Comparison of ENCODE assay signal across 21 cellular contexts in genomic region chr11:122161191-122161590, GRCh38. TPM values are rescaled to one million over a fixed set of nuclear protein-coding genes. Genes with fewer than 3 reads are reported as not detected.
DNase-seq lines count a peak whose midpoint lies in the region; ATAC-seq and TF ChIP-seq lines count a peak whose summit lies in the region.
"Had no signal": no experiment of that assay in that cellular context is flagged by ENCODE, and none has a peak within 500 bp of the region (broad histone marks: within the 10 kb centered on the region; RNA-seq: fewer than 3 reads in every experiment).

No MANE protein-coding gene starts in this region.

- H3K23ac ChIP-seq in neuronal stem cell (ENCODE audit: low read depth, low read length, poor library complexity) = no peak overlapping the region

- no peak for TF ChIP-seq CTCF in uterus (IDR thresholded peaks at IDR 0.05)

- peak overlapping the region; percentile 0 for H3K4ac ChIP-seq in neuronal stem cell (ENCODE audit: low read length)

- no peak overlapping the region for H2BK15ac ChIP-seq in neuronal stem cell (ENCODE audit: low read length)

- H3K27me3 ChIP-seq in neuronal stem cell (ENCODE audit: control insufficient read depth in 3 of 3, insufficient read depth in 3 of 3, low read depth in 1 of 3, low read length in 3 of 3) (no peaks in the 10 kb centered on the region), uterus (no peaks in the 10 kb centered on the region)
- H3K27me3 ChIP-seq: testis had no signal

- H3K27me3 Mint-ChIP-seq in naive thymus-derived CD8-positive, alpha-beta T cell = peaks cover 2 to 28% (median 10%) of the 10 kb centered on the region in 5 donors

- H3K9ac ChIP-seq in neuronal stem cell (ENCODE audit: low read depth, low read length, poor library complexity) = no peak overlapping the region

- H3K4me3 Mint-ChIP-seq in naive thymus-derived CD8-positive, alpha-beta T cell = no peak overlapping the region
- H3K4me3 Mint-ChIP-seq: activated naive CD4-positive, alpha-beta T cell treated with anti-CD3 and anti-CD28 coated beads for 36 hours; activated T-cell treated with anti-CD3 and anti-CD28 coated beads, Interleukin-2, amount 50 U/mL, for 4 hours; H9; natural killer cell treated with Interleukin-12 subunit alpha and Interleukin-12 subunit beta and Interleukin-15 and Interleukin-18, amount 100 ng/mL, for 72 hours had no signal

- H3K4me1 ChIP-seq in neuronal stem cell (ENCODE audit: control insufficient read depth in 2 of 2, insufficient read depth in 1 of 2, low read depth in 1 of 2, low read length in 2 of 2) (peaks cover 7 to 8% of the 10 kb centered on the region in 2 donors), uterus (peaks cover 0 to 6% of the 10 kb centered on the region in 2 donors)

- H2BK12ac ChIP-seq in neuronal stem cell (ENCODE audit: low read length) = no peak overlapping the region

- H2BK120ac ChIP-seq in neuronal stem cell (ENCODE audit: low read depth, low read length) = no peak overlapping the region

- H3K4me3 ChIP-seq in neuronal stem cell (ENCODE audit: low read length in 2 of 2) (no peak overlapping the region), uterus (no peak overlapping the region)
- H3K4me3 ChIP-seq: testis had no signal

- H3K14ac ChIP-seq in neuronal stem cell (ENCODE audit: low read length) = no peak overlapping the region

- no peak overlapping the region for H4K8ac ChIP-seq in neuronal stem cell (ENCODE audit: low read depth, low read length)

- peaks cover 5 to 18% (median 15%) of the 10 kb centered on the region in 4 donors for H3K4me1 Mint-ChIP-seq in naive thymus-derived CD8-positive, alpha-beta T cell

- no peak for TF ChIP-seq POLR2A in uterus (IDR thresholded peaks at IDR 0.05)

- H3K4me2 ChIP-seq in neuronal stem cell (ENCODE audit: insufficient read depth, low read length, poor library complexity, severe bottlenecking) = no peak overlapping the region

- H3K9me3 ChIP-seq in neuronal stem cell (replicated peaks in 1 of 2; ENCODE audit: control insufficient read depth in 2 of 2, insufficient read depth in 1 of 2, low read depth in 1 of 2, low read length in 2 of 2) (no peaks in the 10 kb centered on the region), uterus (no peaks in the 10 kb centered on the region)
- H3K9me3 ChIP-seq: testis had no signal

- no peaks in the 10 kb centered on the region for H3K36me3 Mint-ChIP-seq in naive thymus-derived CD8-positive, alpha-beta T cell
- H3K36me3 Mint-ChIP-seq: natural killer cell treated with Interleukin-12 subunit alpha and Interleukin-12 subunit beta and Interleukin-15 and Interleukin-18, amount 100 ng/mL, for 72 hours had no signal

- POLR2A ChIA-PET in naive thymus-derived CD8-positive, alpha-beta T cell (lab: Charles Lee) = no interaction called here

- H3K36me3 ChIP-seq in neuronal stem cell (replicated peaks in 1 of 2; ENCODE audit: control insufficient read depth in 2 of 2, insufficient read depth in 2 of 2, low read length in 2 of 2) = no peaks in the 10 kb centered on the region
- H3K36me3 ChIP-seq in uterus = no peaks in the 10 kb centered on the region

- WGBS in neuronal stem cell (ENCODE audit: extremely low coverage in 2 of 2, insufficient read length in 2 of 2, insufficient replicate concordance in 1 of 2), 2 donors = no CpG with 5 or more reads among the region's 1 CpG

- H3K9me3 Mint-ChIP-seq in naive thymus-derived CD8-positive, alpha-beta T cell = no peaks in the 10 kb centered on the region
- H3K9me3 Mint-ChIP-seq: activated naive CD4-positive, alpha-beta T cell treated with anti-CD3 and anti-CD28 coated beads for 36 hours; activated T-cell treated with anti-CD3 and anti-CD28 coated beads, Interleukin-2, amount 50 U/mL, for 4 hours; H9; natural killer cell treated with Interleukin-12 subunit alpha and Interleukin-12 subunit beta and Interleukin-15 and Interleukin-18, amount 100 ng/mL, for 72 hours had no signal

- H3K79me1 ChIP-seq in neuronal stem cell (ENCODE audit: low read depth, low read length) = no peaks in the 10 kb centered on the region

- H3K27ac ChIP-seq in caudate nucleus (ENCODE audit: low read depth, low read length) (peak overlapping the region; percentile 27), neuronal stem cell (replicated peaks; ENCODE audit: low read length) (no peak overlapping the region), uterus (peak overlapping the region; percentile 87 to 93)

- DNase-seq in RPMI7951 (ENCODE audit: low read depth) (peak; percentile 37), caudate nucleus (lab: John Stamatoyannopoulos, UW) (no peak), neuronal stem cell (ENCODE audit: low spot score) (no peak), uterus (no peak), COLO668 (lab: John Stamatoyannopoulos, UW; ENCODE audit: unreplicated experiment) (no peak), amygdala (lab: John Stamatoyannopoulos, UW) (no peak)
- DNase-seq in naive thymus-derived CD8-positive, alpha-beta T cell = no peak
- DNase-seq: activated CD4-positive, CD25-positive, alpha-beta regulatory T cell treated with anti-CD3 and anti-CD28 coated beads, Interleukin-2, amount 50 U/mL, for 72 hours; activated CD8-positive, alpha-beta memory T cell treated with anti-CD3 and anti-CD28 coated beads for 24 hours; activated naive CD4-positive, alpha-beta T cell treated with anti-CD3 and anti-CD28 coated beads for 36 hours; activated T-cell treated with anti-CD3 and anti-CD28 coated beads, Interleukin-2, amount 50 U/mL, for 4 hours; AML-193; aorta; H9; head of caudate nucleus; KBM-7; NCI-H1694 treated with DMSO at 0.1 percent for 48 hours; SHP77 treated with DMSO at 0.1 percent for 48 hours; testis had no signal

- intact Hi-C loops in uterus (cut with DNase I; ENCODE audit: low total_unique reads) = no loop called here

- H2AFZ ChIP-seq in neuronal stem cell (ENCODE audit: low read length) = no peak overlapping the region

- H4K91ac ChIP-seq in neuronal stem cell (ENCODE audit: low read depth, low read length, poor library complexity) = no peak overlapping the region

- H2BK5ac ChIP-seq in neuronal stem cell (ENCODE audit: low read length) = peak overlapping the region; percentile 4

- H2AK5ac ChIP-seq in neuronal stem cell (ENCODE audit: low read depth, low read length) = no peak overlapping the region

- H3K27ac Mint-ChIP-seq in naive thymus-derived CD8-positive, alpha-beta T cell = no peak overlapping the region
- H3K27ac Mint-ChIP-seq: activated naive CD4-positive, alpha-beta T cell treated with anti-CD3 and anti-CD28 coated beads for 36 hours; H9; natural killer cell treated with Interleukin-12 subunit alpha and Interleukin-12 subunit beta and Interleukin-15 and Interleukin-18, amount 100 ng/mL, for 72 hours had no signal

- no peak overlapping the region for H3K18ac ChIP-seq in neuronal stem cell (ENCODE audit: low read length)

- ATAC-seq in naive thymus-derived CD8-positive, alpha-beta T cell = no peak
- ATAC-seq: activated T-cell treated with anti-CD3 and anti-CD28 coated beads, Interleukin-2, amount 50 U/mL, for 4 hours; natural killer cell treated with Interleukin-12 subunit alpha and Interleukin-12 subunit beta and Interleukin-15 and Interleukin-18, amount 100 ng/mL, for 72 hours; sciatic nerve had no signal

RNA-seq across cellular contexts. Expression of gene BLID, which starts 45.2 kb away (rescaled TPM):
- 1.9 and 3.4 TPM in 2 replicates for total RNA-seq in RPMI7951 (2014; rRNA removed; shearing (Covaris generic))
- polyA plus RNA-seq in neuronal stem cell (2013, experiment 1 of 2) = not detected
- not detected for polyA plus RNA-seq in neuronal stem cell (2013, experiment 2 of 2)
- total RNA-seq in uterus = 10 to 100 TPM in 1 of 4 donors, 1 to 10 TPM in 2, under 1 TPM in 1; 0.77 to 14.0 (median 4.3) TPM
- not detected for total RNA-seq in naive thymus-derived CD8-positive, alpha-beta T cell
- polyA plus RNA-seq in naive thymus-derived CD8-positive, alpha-beta T cell = not detected
- total RNA-seq: activated naive CD4-positive, alpha-beta T cell treated with anti-CD3 and anti-CD28 coated beads for 36 hours; activated T-cell treated with anti-CD3 and anti-CD28 coated beads, Interleukin-2, amount 50 U/mL, for 4 hours; H9; natural killer cell treated with Interleukin-12 subunit alpha and Interleukin-12 subunit beta and Interleukin-15 and Interleukin-18, amount 100 ng/mL, for 72 hours had no signal
